Comparison of ENCODE assay signal across 13 cellular contexts in the genomic region with DNA sequence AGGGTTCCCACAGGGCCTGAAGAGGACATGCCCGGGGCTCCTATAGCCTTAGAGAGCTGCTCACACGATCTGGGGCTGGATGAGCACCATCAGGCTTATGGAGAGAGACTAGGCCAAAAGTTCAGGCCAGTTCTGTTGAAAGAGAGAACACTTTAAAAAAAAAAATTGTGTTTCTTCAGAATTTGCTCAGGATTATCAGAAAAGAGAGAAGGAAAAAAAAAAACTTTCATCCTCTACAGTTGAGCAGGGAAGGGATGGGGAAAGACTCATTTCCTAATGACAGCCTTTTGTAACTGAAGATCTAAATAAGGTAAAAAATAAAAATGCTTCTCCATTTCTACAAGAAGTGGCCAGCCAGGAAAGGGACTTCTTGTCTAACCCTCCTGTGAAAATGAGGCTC.
DNase-seq lines count a peak whose midpoint lies in the region; ATAC-seq and TF ChIP-seq lines count a peak whose summit lies in the region.
"Had no signal": no experiment of that assay in that cellular context is flagged by ENCODE, and none has a peak within 500 bp of the region (broad histone marks: within the 10 kb centered on the region; RNA-seq: fewer than 3 reads in every experiment).

No MANE protein-coding gene starts in this region.

- peaks cover 8% of the 10 kb centered on the region for H3K27me3 Mint-ChIP-seq in endothelial cell (ENCODE audit: unreplicated experiment)

- H3K27ac ChIP-seq in left ventricle myocardium inferior (replicated peaks) (peak overlapping the region; percentile 89), neutrophil (peak overlapping the region; percentile 91), uterus (peak overlapping the region; percentile 85 to 91)

- intact Hi-C loops in left ventricle myocardium inferior (cut with micrococcal nuclease): loop anchor here (10.0 kb wide), 1 partner anchor 511 kb away; no protein-coding TSS in a partner anchor
- intact Hi-C loops in left ventricle myocardium superior (cut with micrococcal nuclease): loop anchor here (5.0 kb wide), 1 partner anchor 519 kb away; no protein-coding TSS in a partner anchor
- intact Hi-C loops in uterus (cut with DNase I; ENCODE audit: low total_unique reads): loop anchor here (10.0 kb wide), 1 partner anchor 521 kb away; no protein-coding TSS in a partner anchor

- no peaks in the 10 kb centered on the region for H3K36me3 Mint-ChIP-seq in endothelial cell (ENCODE audit: low read depth, unreplicated experiment)
- H3K36me3 Mint-ChIP-seq: stimulated activated effector memory CD8-positive, alpha-beta T cell treated with anti-CD3 and anti-CD28 coated beads, Interleukin-12 subunit alpha, Interleukin-12 subunit beta, amount 100 ng/mL, for 72 hours had no signal

- H3K9me3 ChIP-seq in left ventricle myocardium inferior (replicated peaks) (no peaks in the 10 kb centered on the region), neutrophil (no peaks in the 10 kb centered on the region), uterus (no peaks in the 10 kb centered on the region)
- H3K9me3 ChIP-seq: A549 had no signal

- H3K27me3 ChIP-seq in left ventricle myocardium inferior (ENCODE audit: low read depth) (no peaks in the 10 kb centered on the region), neutrophil (no peaks in the 10 kb centered on the region), uterus (no peaks in the 10 kb centered on the region)

- H3K4me3 ChIP-seq in left ventricle myocardium inferior (no peak overlapping the region), neutrophil (ENCODE audit: low read depth in 1 of 2, low read length in 1 of 2) (peak overlapping the region; percentile 60 to 63), uterus (no peak overlapping the region)
- H3K4me3 ChIP-seq: A549 had no signal

- H3K4me1 ChIP-seq in left ventricle myocardium inferior (peaks cover 44% of the 10 kb centered on the region), neutrophil (ENCODE audit: control insufficient read depth in 1 of 2, insufficient read depth in 1 of 2, low read depth in 1 of 2, low read length in 1 of 2) (peaks cover 91% of the 10 kb centered on the region in 2 experiments), uterus (peaks cover 0 to 7% of the 10 kb centered on the region in 2 donors)

- ATAC-seq in left ventricle myocardium superior (no peak), HG02798 (IDR thresholded peaks at IDR 0.05; ENCODE audit: poor library complexity, unreplicated experiment) (no peak), GM21737 (IDR thresholded peaks at IDR 0.05; ENCODE audit: unreplicated experiment) (no peak)
- no peak for ATAC-seq in activated CD4-positive, CD25-positive, alpha-beta regulatory T cell treated with anti-CD3 and anti-CD28 coated beads, Interleukin-2, amount 50 U/mL, for 24 hours
- ATAC-seq: A549; stimulated activated effector memory CD8-positive, alpha-beta T cell treated with anti-CD3 and anti-CD28 coated beads, Interleukin-12 subunit alpha, Interleukin-12 subunit beta, amount 100 ng/mL, for 72 hours had no signal

- no peaks in the 10 kb centered on the region for H3K9me3 Mint-ChIP-seq in endothelial cell (ENCODE audit: unreplicated experiment)
- H3K9me3 Mint-ChIP-seq: stimulated activated effector memory CD8-positive, alpha-beta T cell treated with anti-CD3 and anti-CD28 coated beads, Interleukin-12 subunit alpha, Interleukin-12 subunit beta, amount 100 ng/mL, for 72 hours had no signal

- DNase-seq in left ventricle myocardium inferior (no peak), left ventricle myocardium superior (no peak), endothelial cell (ENCODE audit: low spot score) (no peak), uterus (no peak)
- DNase-seq: activated gamma-delta T cell treated with Interleukin-2 at 50 U/mL for 16 hours, DMS79, NCI-H1436 treated with DMSO at 0.1 percent for 48 hours had no signal

- H3K4me3 Mint-ChIP-seq in endothelial cell (ENCODE audit: unreplicated experiment): peak overlapping the region; percentile 23
- H3K4me3 Mint-ChIP-seq: stimulated activated effector memory CD8-positive, alpha-beta T cell treated with anti-CD3 and anti-CD28 coated beads, Interleukin-12 subunit alpha, Interleukin-12 subunit beta, amount 100 ng/mL, for 72 hours had no signal

- peak overlapping the region; percentile 96 for H3K27ac Mint-ChIP-seq in endothelial cell (ENCODE audit: unreplicated experiment)
- H3K27ac Mint-ChIP-seq: stimulated activated effector memory CD8-positive, alpha-beta T cell treated with anti-CD3 and anti-CD28 coated beads, Interleukin-12 subunit alpha, Interleukin-12 subunit beta, amount 100 ng/mL, for 72 hours had no signal

- no peaks in the 10 kb centered on the region for H3K36me3 ChIP-seq in left ventricle myocardium inferior
- H3K36me3 ChIP-seq in neutrophil: no peaks in the 10 kb centered on the region
- no peaks in the 10 kb centered on the region for H3K36me3 ChIP-seq in uterus

- H3K4me1 Mint-ChIP-seq in endothelial cell (ENCODE audit: unreplicated experiment): peaks cover 57% of the 10 kb centered on the region

- TF ChIP-seq POLR2A in uterus (IDR thresholded peaks at IDR 0.05): no peak

- no peak for TF ChIP-seq CTCF in left ventricle myocardium inferior (IDR thresholded peaks at IDR 0.05; ENCODE audit: borderline replicate concordance)
- TF ChIP-seq CTCF in endothelial cell (IDR thresholded peaks at IDR 0.05; ENCODE audit: unreplicated experiment): no peak
- TF ChIP-seq CTCF in neutrophil (IDR thresholded peaks at IDR 0.05): no peak
- no peak for TF ChIP-seq CTCF in uterus (IDR thresholded peaks at IDR 0.05)

Comparison
In these comparisons a context has a peak if more than half of its experiments do, and no peak if none do; other contexts are left out.
1. H3K4me3 ChIP-seq: peak in neutrophil (2 of 2); none in left ventricle myocardium inferior (single experiment) and uterus (0 of 2).
2. Peak in every context shown above with its lines, with median percentiles within 50 percentile points of each other: H3K27ac ChIP-seq.